ENCODE assay signal across 11 cellular contexts in genomic region chr14:71266994-71267636, GRCh38. TPM values are rescaled to one million over a fixed set of nuclear protein-coding genes. Genes with fewer than 3 reads are reported as not detected.
A peak's percentile ranks its signal among the peaks of the same experiment; 100 is the strongest.
DNase-seq lines count a peak whose midpoint lies in the region; ATAC-seq, FAIRE-seq and TF ChIP-seq lines count a peak whose summit lies in the region.
"Had no signal": no experiment of that assay in that cellular context is flagged by ENCODE, and none has a peak within 500 bp of the region (broad histone marks: within the 10 kb centered on the region; RNA-seq: fewer than 3 reads in every experiment).

No MANE protein-coding gene starts in this region.

- BruUV-seq in HepG2 (replicated peaks; lab: Mats Ljungman, UMichigan) = no TSS peak

- H3K4me2 ChIP-seq in HepG2 (ENCODE audit: low read depth, low read length) = no peak overlapping the region; the same call in 1 of the 2 replicates
- H3K4me2 ChIP-seq in KMS-11 = peak overlapping the region; percentile 54

- no peak overlapping the region for H2AFZ ChIP-seq in HepG2 (ENCODE audit: low read length)
- no peak overlapping the region for H2AFZ ChIP-seq in KMS-11 (ENCODE audit: low read depth)

- peak overlapping the region in 2 of 3 donors; percentile 9 to 43 for H3K4me3 ChIP-seq in liver (ENCODE audit: low read depth in 1 of 3, low read length in 3 of 3)
- no peak overlapping the region for H3K4me3 ChIP-seq in HepG2 (replicated peaks in 1 of 3; ENCODE audit: insufficient read depth in 1 of 3, low read depth in 2 of 3, low read length in 3 of 3)
- no peak overlapping the region for H3K4me3 ChIP-seq in KMS-11 (IDR thresholded peaks at IDR 0.05; ENCODE audit: insufficient read depth, low read depth, low read length)
- H3K4me3 ChIP-seq in bronchial epithelial cell (ENCODE audit: low read depth, low read length) = no peak overlapping the region
- H3K4me3 ChIP-seq in thoracic aorta = peak overlapping the region; percentile 53
- no peak overlapping the region for H3K4me3 ChIP-seq in endodermal cell (ENCODE audit: low read length)

- in situ Hi-C loops in HepG2 (cut with HindIII; ENCODE audit: extremely low pct_ligation_motif_present, low pct_unique_long_range_greater_than_20kb) = no loop called here

- intact Hi-C loops in HepG2 (cut with micrococcal nuclease; ENCODE audit: unreplicated experiment) = no loop called here

- peaks cover 1% of the 10 kb centered on the region for H3K27me3 Mint-ChIP-seq in endodermal cell (ENCODE audit: insufficient read depth)

- H3K27ac Mint-ChIP-seq in endodermal cell = no peak overlapping the region

- H3K36me3 ChIP-seq in liver (ENCODE audit: control insufficient read depth in 4 of 4, insufficient read depth in 3 of 4, low read depth in 1 of 4, low read length in 3 of 4) (no peaks in the 10 kb centered on the region), HepG2 (replicated peaks in 1 of 2; ENCODE audit: control insufficient read depth in 1 of 2, insufficient read depth in 2 of 2, low read length in 2 of 2) (no peaks in the 10 kb centered on the region), KMS-11 (ENCODE audit: insufficient read depth) (peaks cover 3% of the 10 kb centered on the region; the same call in 1 of the 2 replicates), bronchial epithelial cell (ENCODE audit: control insufficient read depth, insufficient read depth, low read length) (no peaks in the 10 kb centered on the region), thoracic aorta (no peaks in the 10 kb centered on the region), endodermal cell (ENCODE audit: control insufficient read depth, insufficient read depth, low read length) (no peaks in the 10 kb centered on the region)

- TF ChIP-seq EP300 in HepG2 (IDR thresholded peaks at IDR 0.05; ENCODE audit: low read depth in 2 of 2, low read length in 2 of 2) (no peak), HepG2 (CRISPR knock-in tag; IDR thresholded peaks at IDR 0.05; ENCODE audit: borderline replicate concordance) (no peak)

- H3K4me1 ChIP-seq in liver (ENCODE audit: control insufficient read depth in 4 of 4, insufficient read depth in 4 of 4, low read length in 3 of 4) (peaks cover 2 to 7% (median 4%) of the 10 kb centered on the region in 4 donors), HepG2 (ENCODE audit: insufficient read depth, low read length) (no peaks in the 10 kb centered on the region), KMS-11 (ENCODE audit: low read depth, poor library complexity, severe bottlenecking) (peaks cover 18% of the 10 kb centered on the region), thoracic aorta (ENCODE audit: control insufficient read depth in 1 of 2, low read depth in 2 of 2) (peaks cover 2 to 8% of the 10 kb centered on the region in 2 donors), endodermal cell (ENCODE audit: control insufficient read depth, insufficient read depth, low read length) (peaks cover 4% of the 10 kb centered on the region)

- no peak for DNase-seq in HepG2 (ENCODE audit: low spot score)
- DNase-seq in bronchial epithelial cell (ENCODE audit: low read depth) = peak; percentile 87
- no peak for DNase-seq in thoracic aorta (ENCODE audit: low spot score)
- no peak for DNase-seq in retina
- no peak for DNase-seq in endodermal cell
- DNase-seq in stimulated activated CD4-positive, alpha-beta T cell treated with anti-CD3 and anti-CD28 coated beads, Interleukin-2, amount 100 ng/mL, for 24 hours = no peak
- DNase-seq: DMS53, erythroblast had no signal

- ATAC-seq in HepG2 (no peak), thoracic aorta (ENCODE audit: insufficient number of reproducible peaks, low FRiP score, low read depth) (no peak)

- H3K9ac ChIP-seq in liver (ENCODE audit: low read depth in 1 of 2, low read length in 2 of 2) (peak overlapping the region in 1 of 2 donors; percentile 21), HepG2 (ENCODE audit: insufficient read depth, low read depth, low read length) (no peak overlapping the region), KMS-11 (no peak overlapping the region), endodermal cell (ENCODE audit: extremely low read depth, low read length, poor library complexity, severe bottlenecking) (no peak overlapping the region)

- peaks cover 3% of the 10 kb centered on the region for H3K36me3 Mint-ChIP-seq in endodermal cell (ENCODE audit: low read depth)

- TF ChIP-seq RAD21 in liver (IDR thresholded peaks at IDR 0.05) (no peak), HepG2 (CRISPR knock-in tag; IDR thresholded peaks at IDR 0.05) (no peak)

- CTCF ChIA-PET in HepG2 (lab: Yijun Ruan, JAX; ENCODE audit: low intra/inter-chr PET ratio, low total read pairs) = no interaction called here

- H3K9me3 Mint-ChIP-seq in endodermal cell = peaks cover 40% of the 10 kb centered on the region

- peak overlapping the region; percentile 3 to 8 for H3K27ac ChIP-seq in liver (ENCODE audit: low read depth in 1 of 2, low read length in 2 of 2)
- no peak overlapping the region for H3K27ac ChIP-seq in HepG2 (ENCODE audit: extremely low read length, insufficient read depth, low read length)
- H3K27ac ChIP-seq in KMS-11 = no peak overlapping the region
- H3K27ac ChIP-seq in thoracic aorta = no peak overlapping the region
- H3K27ac ChIP-seq in endodermal cell (ENCODE audit: low read depth, low read length) = no peak overlapping the region

- no peak for TF ChIP-seq CTCF in liver (IDR thresholded peaks at IDR 0.05; ENCODE audit: low read depth, low read length, missing input control)
- TF ChIP-seq CTCF in HepG2 (CRISPR knock-in tag; IDR thresholded peaks at IDR 0.05) = no peak
- no peak for TF ChIP-seq CTCF in KMS-11 (conservative IDR thresholded peaks at IDR 0.05; ENCODE audit: low read depth, low read length)
- TF ChIP-seq CTCF in bronchial epithelial cell (IDR thresholded peaks at IDR 0.05; ENCODE audit: insufficient read depth, low read length, severe bottlenecking) = no peak
- TF ChIP-seq CTCF in thoracic aorta (IDR thresholded peaks at IDR 0.05) = no peak
- no peak for TF ChIP-seq CTCF in endodermal cell (conservative IDR thresholded peaks at IDR 0.05)

- H3K27me3 ChIP-seq in liver (ENCODE audit: control insufficient read depth in 4 of 4, insufficient read depth in 4 of 4, low read length in 3 of 4) = no peaks in the 10 kb centered on the region
- H3K27me3 ChIP-seq in HepG2 (ENCODE audit: control insufficient read depth in 1 of 2, insufficient read depth in 2 of 2, low read length in 2 of 2) = peaks cover 0 to 5% of the 10 kb centered on the region in 2 experiments; a peak in 1 of 5 replicates
- no peaks in the 10 kb centered on the region for H3K27me3 ChIP-seq in KMS-11 (ENCODE audit: insufficient read depth, low read depth)
- no peaks in the 10 kb centered on the region for H3K27me3 ChIP-seq in bronchial epithelial cell (ENCODE audit: control insufficient read depth, insufficient read depth, low read length)
- H3K27me3 ChIP-seq in thoracic aorta (replicated peaks; ENCODE audit: insufficient read depth) = no peaks in the 10 kb centered on the region
- H3K27me3 ChIP-seq in endodermal cell (ENCODE audit: control insufficient read depth, insufficient read depth, low read length, poor library complexity, severe bottlenecking) = no peaks in the 10 kb centered on the region

- POLR2A ChIA-PET in HepG2 (lab: Yijun Ruan, JAX) = no interaction called here

- H3K4me3 Mint-ChIP-seq in endodermal cell = no peak overlapping the region

- H3K9me3 ChIP-seq in liver (ENCODE audit: control insufficient read depth in 4 of 4, low read length in 3 of 4) = no peaks in the 10 kb centered on the region
- H3K9me3 ChIP-seq in HepG2 (ENCODE audit: low read length) = peaks cover 7% of the 10 kb centered on the region; the same call in 1 of the 2 replicates
- H3K9me3 ChIP-seq in thoracic aorta = no peaks in the 10 kb centered on the region
- H3K9me3 ChIP-seq in endodermal cell (ENCODE audit: control insufficient read depth, low read length) = peaks cover 37% of the 10 kb centered on the region

- no peak for FAIRE-seq in HepG2 (lab: Jason Lieb, UNC)
- no peak for FAIRE-seq in bronchial epithelial cell (lab: Jason Lieb, UNC)
- FAIRE-seq: TTC549 had no signal

- no peaks in the 10 kb centered on the region for H3K79me2 ChIP-seq in HepG2 (ENCODE audit: insufficient read depth, low read length)
- no peaks in the 10 kb centered on the region for H3K79me2 ChIP-seq in KMS-11 (ENCODE audit: insufficient read depth, low read depth)

- no peak for TF ChIP-seq POLR2A in HepG2 (IDR thresholded peaks at IDR 0.05; ENCODE audit: insufficient read depth in 1 of 2, low read depth in 2 of 2, low read length in 2 of 2)

- 75% methylated on average over 5 of the region's 5 CpGs for WGBS in liver
- 17% methylated on average over 5 of the region's 5 CpGs for WGBS in HepG2 (ENCODE audit: low lambda C conversion rate)
- WGBS in endodermal cell (ENCODE audit: insufficient coverage in 1 of 2, insufficient read length in 1 of 2), 2 experiments = 77 to 85% methylated on average over 4 to 5 of the region's 5 CpGs

- H3K4me1 Mint-ChIP-seq in endodermal cell = peaks cover 3% of the 10 kb centered on the region

- H4K20me1 ChIP-seq in HepG2 (ENCODE audit: insufficient read depth, low read length) (no peaks in the 10 kb centered on the region), KMS-11 (ENCODE audit: insufficient read depth) (no peaks in the 10 kb centered on the region)

RNA-seq across cellular contexts. Expression of gene SIPA1L1, which starts 53.2 kb away (rescaled TPM):
- total RNA-seq in liver (10 to 100 TPM; 11.1 to 30.2 TPM), HepG2 (2016; rRNA removed; fragmentation: Illumina TruSeq; extraction: Trizol) (23.6 and 25.2 TPM in 2 replicates), bronchial epithelial cell (38.2 and 50.8 TPM in 2 replicates), thoracic aorta (10 to 100 TPM; 43.5 to 58.0 TPM), endodermal cell (10 to 100 TPM; 79.3 to 82.0 TPM)
- polyA plus RNA-seq in liver (10 to 100 TPM; 12.3 to 18.0 TPM), HepG2 (2011; rRNA removed) (12.8 and 13.4 TPM in 2 replicates)
- total RNA-seq in HepG2 (2016; cell fraction: cytosol; rRNA removed; fragmentation: Illumina TruSeq; extraction: Trizol; ENCODE audit: low read depth) = 16.7 and 16.9 TPM in 2 replicates
- 20.2 TPM in 2 replicates for total RNA-seq in HepG2 (2016; cell fraction: insoluble cytoplasmic fraction; rRNA removed; fragmentation: Illumina TruSeq; extraction: Trizol)
- total RNA-seq in HepG2 (2016; cell fraction: membrane; rRNA removed; fragmentation: Illumina TruSeq; extraction: Trizol) = 21.4 and 21.6 TPM in 2 replicates
- total RNA-seq in HepG2 (2016; cell fraction: nucleus; rRNA removed; fragmentation: Illumina TruSeq; extraction: Trizol) = 32.8 and 36.6 TPM in 2 replicates
- 10.8 and 12.1 TPM in 2 replicates for polyA plus RNA-seq in HepG2 (2011; cell fraction: cytosol; rRNA removed)
- 27.9 and 30.6 TPM in 2 replicates for polyA plus RNA-seq in HepG2 (2011; cell fraction: nucleus; rRNA removed)
- polyA plus RNA-seq in HepG2 (2012) = 12.7 and 16.7 TPM in 2 replicates
- polyA plus RNA-seq in HepG2 (2016; cell fraction: cytosol; fragmentation: Illumina TruSeq; extraction: Trizol; ENCODE audit: low read depth) = 2.1 and 2.3 TPM in 2 replicates
- 19.8 and 24.7 TPM in 2 replicates for polyA plus RNA-seq in HepG2 (2016; cell fraction: insoluble cytoplasmic fraction; fragmentation: Illumina TruSeq; extraction: Trizol; ENCODE audit: low read depth)
- 6.8 and 8.6 TPM in 2 replicates for polyA plus RNA-seq in HepG2 (2016; cell fraction: membrane; fragmentation: Illumina TruSeq; extraction: Trizol; ENCODE audit: low read depth)
- 24.0 and 32.2 TPM in 2 replicates for polyA plus RNA-seq in HepG2 (2016; cell fraction: nucleus; fragmentation: Illumina TruSeq; extraction: Trizol; ENCODE audit: insufficient read depth, low read depth)
- polyA minus RNA-seq in HepG2 (2011; rRNA and poly(A)+ RNA removed; ENCODE audit: low replicate concordance) = 22.9 and 93.6 TPM in 2 replicates
- 19.1 and 23.1 TPM in 2 replicates for polyA minus RNA-seq in HepG2 (2011; cell fraction: cytosol; rRNA and poly(A)+ RNA removed)
- polyA minus RNA-seq in HepG2 (2011; cell fraction: nucleus; rRNA and poly(A)+ RNA removed) = 49.7 and 56.6 TPM in 2 replicates
- 34.5 TPM for polyA plus RNA-seq in endodermal cell (2013, experiment 1 of 2)
- polyA plus RNA-seq in endodermal cell (2013, experiment 2 of 2) = 33.8 TPM

Comparison
In these comparisons a context has a peak if more than half of its experiments do, and no peak if none do; other contexts are left out.
1. H3K27ac ChIP-seq: peak in liver (2 of 2); none in HepG2 (single experiment), KMS-11 (single experiment), thoracic aorta (0 of 2) and endodermal cell (single experiment).
2. H3K4me3 ChIP-seq: peak in liver (2 of 3) and thoracic aorta (single experiment); none in HepG2 (0 of 3), KMS-11 (single experiment), bronchial epithelial cell (single experiment) and endodermal cell (single experiment).